Comparison of ENCODE assay signal across 8 cellular contexts in the genomic region with DNA sequence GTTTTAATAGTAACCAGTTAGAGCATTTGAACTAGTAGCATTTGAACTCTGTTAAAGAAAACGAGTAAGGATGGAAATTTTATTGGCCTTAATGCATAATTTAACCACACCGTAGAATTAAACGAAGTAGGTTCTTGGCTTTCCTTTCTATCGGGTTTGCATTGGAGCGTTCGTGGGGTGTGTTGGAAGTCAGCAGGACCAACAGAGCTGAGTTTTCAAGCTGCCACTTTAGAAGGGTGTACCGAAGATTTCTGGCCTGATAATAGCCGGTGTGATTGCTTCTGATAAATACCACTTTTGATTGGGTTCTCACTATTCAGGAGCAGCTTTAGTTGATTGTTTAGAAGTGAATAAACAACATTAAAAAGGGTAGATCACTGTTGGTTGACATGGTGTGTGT. TPM values are rescaled to one million over a fixed set of nuclear protein-coding genes. Genes with fewer than 3 reads are reported as not detected.
DNase-seq lines count a peak whose midpoint lies in the region; ATAC-seq, FAIRE-seq and TF ChIP-seq lines count a peak whose summit lies in the region.

No MANE protein-coding gene starts in this region.

- SMC1A ChIA-PET in GM12878 (lab: Charles Lee; ENCODE audit: uncharacterized antibody, unreplicated experiment) = interaction anchor here (1.3 kb wide), 1 partner anchor 20 kb away, joined by 3 read pairs; no protein-coding TSS in a partner anchor

- H3K4me3 ChIP-seq in IMR-90 (ENCODE audit: insufficient read depth, low read depth, low read length) (peak overlapping the region; percentile 83), GM12878 (peak overlapping the region; percentile 73), upper lobe of left lung (peak overlapping the region; percentile 48 to 90 (median 86))

- CTCF ChIA-PET in IMR-90 (lab: Yijun Ruan, JAX) (interaction anchor here (0.7 to 1.3 kb wide), 2 partner anchors 49 to 61 kb away, joined by 3 to 4 read pairs; no protein-coding TSS in a partner anchor), GM12878 (lab: Yijun Ruan, JAX) (no interaction called here)

- intact Hi-C loops in IMR-90 (cut with micrococcal nuclease) = loop anchor here (1.0 kb wide), 1 partner anchor 50 kb away; no protein-coding TSS in a partner anchor
- intact Hi-C loops in GM12878 (cut with micrococcal nuclease; ENCODE audit: unreplicated experiment) = loop anchor here (5.0 kb wide), 2 partner anchors 51 to 121 kb away; no protein-coding TSS in a partner anchor

- peak overlapping the region; percentile 35; the same call in 1 of the 2 replicates for H3K56ac ChIP-seq in IMR-90 (ENCODE audit: extremely low read depth, insufficient read depth, low read length)

- no peak overlapping the region for H2AK9ac ChIP-seq in IMR-90 (replicated peaks; ENCODE audit: low read depth, low read length, poor library complexity)

- TF ChIP-seq EP300 in GM12878 (IDR thresholded peaks at IDR 0.05; ENCODE audit: borderline replicate concordance in 1 of 2, control insufficient read depth in 1 of 2, low read depth in 2 of 2, low read length in 2 of 2) = no peak
- no peak for TF ChIP-seq EP300 in upper lobe of left lung (IDR thresholded peaks at IDR 0.05)

- no peak overlapping the region for H2BK120ac ChIP-seq in IMR-90 (ENCODE audit: low read depth, low read length)

- H3K9me1 ChIP-seq in IMR-90 (ENCODE audit: insufficient read depth, low read length) = no peaks in the 10 kb centered on the region

- no peak overlapping the region for H4K91ac ChIP-seq in IMR-90 (ENCODE audit: insufficient read depth, low read depth, low read length)

- BruUV-seq in IMR-90 (replicated peaks; lab: Mats Ljungman, UMichigan) = no TSS peak
- BruUV-seq in GM12878 (replicated peaks; lab: Mats Ljungman, UMichigan) = TSS peak; percentile 74

- H2AFZ ChIP-seq in IMR-90 (replicated peaks; ENCODE audit: low read length, poor library complexity) = no peak overlapping the region
- peak overlapping the region; percentile 79 for H2AFZ ChIP-seq in GM12878 (ENCODE audit: control insufficient read depth, low read depth, low read length)

- DNase-seq in COR-L47 (lab: John Stamatoyannopoulos, UW) (peak; percentile 1), IMR-90 (no peak), GM12878 (ENCODE audit: low read depth, low spot score) (no peak), lung microvascular endothelial cell (ENCODE audit: low read depth in 2 of 2) (peak; percentile 17 to 31), upper lobe of left lung (no peak), dedifferentiated amniotic fluid mesenchymal stem cell (ENCODE audit: extremely low spot score) (no peak), D721Med (ENCODE audit: insufficient read length, low spot score) (no peak)

- H4K8ac ChIP-seq in IMR-90 (ENCODE audit: low read depth in 2 of 2, low read length in 2 of 2) = no peak overlapping the region

- H3K36me3 ChIP-seq in IMR-90 (ENCODE audit: control insufficient read depth, insufficient read depth, low read length) (no peaks in the 10 kb centered on the region), GM12878 (ENCODE audit: control insufficient read depth in 2 of 2, insufficient read depth in 2 of 2, low read length in 1 of 2) (no peaks in the 10 kb centered on the region), upper lobe of left lung (no peaks in the 10 kb centered on the region)

- TF ChIP-seq POLR2A in IMR-90 (IDR thresholded peaks at IDR 0.05; ENCODE audit: low read depth, low read length) = no peak
- no peak for TF ChIP-seq POLR2A in GM12878 (IDR thresholded peaks at IDR 0.05; ENCODE audit: low read depth, low read length)
- TF ChIP-seq POLR2A in upper lobe of left lung (IDR thresholded peaks at IDR 0.05) = no peak

- dilution Hi-C loops in IMR-90 (cut with HindIII; ENCODE audit: low sequenced_read_pairs, unreplicated experiment) = no loop called here

- RAD21 ChIA-PET in GM12878 (lab: Charles Lee; ENCODE audit: unreplicated experiment) = interaction anchor here (0.6 to 1.4 kb wide), 3 partner anchors 15 to 186 kb away, joined by 3 to 4 read pairs (median 3); partner anchors contain the start of gene PRPF38B

- FAIRE-seq in GM12878 (lab: Jason Lieb, UNC) (no peak), D721Med (lab: Jason Lieb, UNC) (no peak)

- H3K9ac ChIP-seq in IMR-90 (ENCODE audit: low read depth, low read length) (peak overlapping the region; percentile 48; the same call in 1 of the 2 replicates), GM12878 (ENCODE audit: control insufficient read depth, insufficient read depth, low read length) (peak overlapping the region; percentile 79)

- H4K20me1 ChIP-seq in IMR-90 (ENCODE audit: insufficient read depth, low read length) (no peaks in the 10 kb centered on the region; the same call in 1 of the 2 replicates), GM12878 (ENCODE audit: control insufficient read depth, insufficient read depth) (no peaks in the 10 kb centered on the region)

- H2BK15ac ChIP-seq in IMR-90 (ENCODE audit: low read depth, low read length) = no peak overlapping the region

- H3K4me1 ChIP-seq in IMR-90 (ENCODE audit: control insufficient read depth, insufficient read depth, low read length) (no peaks in the 10 kb centered on the region; the same call in 1 of the 2 replicates), GM12878 (ENCODE audit: control insufficient read depth, insufficient read depth, low read length) (no peaks in the 10 kb centered on the region), upper lobe of left lung (peaks cover 8 to 17% (median 14%) of the 10 kb centered on the region in 4 donors)

- no peak overlapping the region for H2AK5ac ChIP-seq in IMR-90 (ENCODE audit: low read depth, low read length)

- H3K4me2 ChIP-seq in IMR-90 (ENCODE audit: low read depth, low read length) (peak overlapping the region; percentile 93), GM12878 (ENCODE audit: control insufficient read depth, insufficient read depth) (peak overlapping the region; percentile 91)

- H2BK20ac ChIP-seq in IMR-90 (ENCODE audit: low read depth, low read length) = no peak overlapping the region

- H2BK5ac ChIP-seq in IMR-90 (ENCODE audit: low read depth, low read length, poor library complexity, severe bottlenecking) = no peak overlapping the region

- H3K18ac ChIP-seq in IMR-90 (ENCODE audit: low read depth, low read length) = no peak overlapping the region

- H3K27me3 ChIP-seq in IMR-90 (ENCODE audit: control insufficient read depth, insufficient read depth, low read length) (no peaks in the 10 kb centered on the region), GM12878 (replicated peaks in 1 of 2; ENCODE audit: control insufficient read depth in 2 of 2, insufficient read depth in 2 of 2, low read length in 1 of 2) (no peaks in the 10 kb centered on the region), upper lobe of left lung (no peaks in the 10 kb centered on the region)

- peak overlapping the region; percentile 35; the same call in 1 of the 2 replicates for H3K14ac ChIP-seq in IMR-90 (replicated peaks; ENCODE audit: low read depth, low read length)

- TF ChIP-seq RAD21 in IMR-90 (IDR thresholded peaks at IDR 0.05; ENCODE audit: low read length) (no peak), GM12878 (IDR thresholded peaks at IDR 0.05; ENCODE audit: insufficient read depth, low read depth, low read length) (no peak)

- H3K4ac ChIP-seq in IMR-90 (ENCODE audit: low read depth, low read length) = peak overlapping the region; percentile 4; the same call in 1 of the 2 replicates

- POLR2A ChIA-PET in IMR-90 (lab: Charles Lee; ENCODE audit: unreplicated experiment) = no interaction called here
- POLR2A ChIA-PET in GM12878 (lab: Charles Lee) = interaction anchor here (0.7 kb wide), 1 partner anchor 13 kb away, joined by 3 read pairs; no protein-coding TSS in a partner anchor

- H3K79me2 ChIP-seq in GM12878 (ENCODE audit: control insufficient read depth, insufficient read depth, low read length) = peaks cover 12% of the 10 kb centered on the region

- H3K23ac ChIP-seq in IMR-90 (ENCODE audit: low read depth, low read length) = peak overlapping the region; percentile 70; the same call in 1 of the 2 replicates

- TF ChIP-seq CTCF in IMR-90 (conservative IDR thresholded peaks at IDR 0.05; ENCODE audit: low read depth, low read length) = no peak
- TF ChIP-seq CTCF in GM12878 (IDR thresholded peaks at IDR 0.05 in 2 of 3, conservative IDR thresholded peaks at IDR 0.05 in 1 of 3; ENCODE audit: control insufficient read depth in 2 of 3, extremely low read depth in 1 of 3, insufficient read depth in 1 of 3, low read depth in 3 of 3, low read length in 3 of 3) = no peak
- TF ChIP-seq CTCF in upper lobe of left lung (IDR thresholded peaks at IDR 0.05) = no peak
- no peak for TF ChIP-seq CTCF in D721Med (IDR thresholded peaks at IDR 0.05; ENCODE audit: insufficient read depth, missing control alignments)

- in situ Hi-C loops in IMR-90 (cut with MboI; ENCODE audit: low sequenced_read_pairs) = no loop called here
- in situ Hi-C loops in GM12878 (cut with MboI) = no loop called here

- H3K27ac ChIP-seq in IMR-90 (ENCODE audit: insufficient read depth, low read length) = no peak overlapping the region
- H3K27ac ChIP-seq in GM12878 (ENCODE audit: control insufficient read depth, insufficient read depth) = no peak overlapping the region
- H3K27ac ChIP-seq in upper lobe of left lung = peak overlapping the region in 3 of 4 donors; percentile 68 to 87 (median 81)

- no peak overlapping the region for H4K5ac ChIP-seq in IMR-90 (ENCODE audit: low read depth, low read length)

- no peak for ATAC-seq in IMR-90 (ENCODE audit: low read depth)
- no peak for ATAC-seq in GM12878
- no peak for ATAC-seq in upper lobe of left lung (ENCODE audit: low FRiP score in 2 of 2)
- no peak for ATAC-seq in GM21447 (IDR thresholded peaks at IDR 0.05; ENCODE audit: unreplicated experiment)

- WGBS in IMR-90 (ENCODE audit: extremely low coverage in 2 of 2, insufficient read length in 1 of 2), 2 experiments = no CpG with 5 or more reads among the region's 8 CpGs
- 13% methylated on average over 8 of the region's 8 CpGs for WGBS in GM12878 (ENCODE audit: insufficient coverage, insufficient replicate concordance, low lambda C conversion rate, missing lambda C conversion rate)
- 3 to 9% methylated on average over 8 of the region's 8 CpGs for WGBS in upper lobe of left lung, 2 donors

- H3K9me3 ChIP-seq in IMR-90 (ENCODE audit: control insufficient read depth, insufficient read depth, low read length) = no peaks in the 10 kb centered on the region
- H3K9me3 ChIP-seq in GM12878 (replicated peaks; ENCODE audit: control insufficient read depth, insufficient read depth, low read length) = no peaks in the 10 kb centered on the region
- no peaks in the 10 kb centered on the region for H3K9me3 ChIP-seq in upper lobe of left lung

- H3K79me1 ChIP-seq in IMR-90 (ENCODE audit: low read depth in 1 of 2, low read length in 2 of 2) = peaks cover 18 to 45% of the 10 kb centered on the region in 2 experiments

RNA-seq across cellular contexts. Expression of gene GPSM2, which starts 1.1 kb away (rescaled TPM):
- total RNA-seq in IMR-90 (2012; rRNA removed) (16.7 and 23.1 TPM in 2 replicates), GM12878 (2014; rRNA removed) (19.1 and 19.6 TPM in 2 replicates), GM12878 (2014; rRNA removed; fragmentation: Illumina TruSeq; extraction: Trizol) (21.2 and 23.0 TPM in 2 replicates), GM12878 (2021) (14.8 and 19.2 TPM in 2 replicates), lung microvascular endothelial cell (7.9 and 9.2 TPM in 2 replicates), upper lobe of left lung (10 to 100 TPM in 5 of 6 donors, 1 to 10 TPM in 1; 8.9 to 27.4 (median 17.8) TPM)
- polyA plus RNA-seq in IMR-90 (2012; rRNA removed) (7.1 and 9.3 TPM in 2 replicates), GM12878 (2011; rRNA removed) (16.1 and 25.7 TPM in 2 replicates), GM12878 (2014; fragmentation: Illumina TruSeq; extraction: Trizol) (19.7 and 23.2 TPM in 2 replicates), GM12878 (2014; fragmentation: Nextera tagmentation; extraction: Ambion mirVana) (1 to 10 TPM; 3.5 to 4.5 TPM), GM12878 (2014; rRNA removed) (10.5 and 11.8 TPM in 2 replicates), GM12878 (2016; fragmentation: Nextera tagmentation; extraction: Ambion mirVana) (10 to 100 TPM; 20.5 to 21.2 TPM)
- 2.5 and 2.8 TPM in 2 replicates for polyA plus RNA-seq in IMR-90 (2012; cell fraction: cytosol; rRNA removed)
- polyA plus RNA-seq in IMR-90 (2012; cell fraction: nucleus; rRNA removed; ENCODE audit: low replicate concordance) = 1.5 and 3.4 TPM in 2 replicates
- total RNA-seq in GM12878 (2013; cell fraction: nucleolus; rRNA removed) = 16.1 and 18.2 TPM in 2 replicates
- 6.1 TPM for polyA plus RNA-seq in GM12878 (2011; ENCODE audit: low read depth)
- polyA plus RNA-seq in GM12878 (2011; cell fraction: cytosol; rRNA removed) = 7.6 and 9.5 TPM in 2 replicates
- polyA plus RNA-seq in GM12878 (2011; cell fraction: nucleus; rRNA removed) = 5.8 and 6.2 TPM in 2 replicates
- polyA plus RNA-seq in GM12878 (2012) = 5.9 and 7.6 TPM in 2 replicates
- 13.9 and 17.3 TPM in 2 replicates for polyA minus RNA-seq in GM12878 (2011; rRNA and poly(A)+ RNA removed)
- polyA minus RNA-seq in GM12878 (2011; cell fraction: cytosol; rRNA and poly(A)+ RNA removed) = 7.6 and 14.1 TPM in 2 replicates
- 2.8 and 7.9 TPM in 2 replicates for polyA minus RNA-seq in GM12878 (2011; cell fraction: nucleus; rRNA and poly(A)+ RNA removed)

RNA-seq across cellular contexts. Expression of gene AKNAD1, which starts 21.0 kb away (rescaled TPM):
- total RNA-seq in IMR-90 (2012; rRNA removed) (0.18 and 0.28 TPM in 2 replicates), GM12878 (2014; rRNA removed) (0.33 TPM in 1 of 2 replicates, not detected in the other), GM12878 (2014; rRNA removed; fragmentation: Illumina TruSeq; extraction: Trizol) (not detected in 2 replicates), GM12878 (2021) (not detected in 2 replicates), lung microvascular endothelial cell (0.20 and 0.22 TPM in 2 replicates), upper lobe of left lung (under 1 TPM in 2 of 6 donors, not detected in 4; 0.46 to 0.84 TPM)
- polyA plus RNA-seq in IMR-90 (2012; rRNA removed) (0.07 and 0.55 TPM in 2 replicates), GM12878 (2011; rRNA removed) (not detected in 2 replicates), GM12878 (2014; fragmentation: Illumina TruSeq; extraction: Trizol) (0.10 and 1.4 TPM in 2 replicates), GM12878 (2014; fragmentation: Nextera tagmentation; extraction: Ambion mirVana) (under 1 TPM; 0.05 to 0.13 TPM), GM12878 (2014; rRNA removed) (0.11 TPM in 1 of 2 replicates, not detected in the other), GM12878 (2016; fragmentation: Nextera tagmentation; extraction: Ambion mirVana) (not detected)
- 0.08 TPM in 1 of 2 replicates, not detected in the other for polyA plus RNA-seq in IMR-90 (2012; cell fraction: cytosol; rRNA removed)
- polyA plus RNA-seq in IMR-90 (2012; cell fraction: nucleus; rRNA removed; ENCODE audit: low replicate concordance) = 0.17 and 1.3 TPM in 2 replicates
- not detected in 2 replicates for total RNA-seq in GM12878 (2013; cell fraction: nucleolus; rRNA removed)
- polyA plus RNA-seq in GM12878 (2011; ENCODE audit: low read depth) = not detected
- polyA plus RNA-seq in GM12878 (2011; cell fraction: cytosol; rRNA removed) = not detected in 2 replicates
- not detected in 2 replicates for polyA plus RNA-seq in GM12878 (2011; cell fraction: nucleus; rRNA removed)
- polyA plus RNA-seq in GM12878 (2012) = not detected in 2 replicates
- not detected in 2 replicates for polyA minus RNA-seq in GM12878 (2011; rRNA and poly(A)+ RNA removed)
- not detected in 2 replicates for polyA minus RNA-seq in GM12878 (2011; cell fraction: cytosol; rRNA and poly(A)+ RNA removed)
- not detected in 2 replicates for polyA minus RNA-seq in GM12878 (2011; cell fraction: nucleus; rRNA and poly(A)+ RNA removed)

Comparison
In these comparisons a context has a peak if more than half of its experiments do, and no peak if none do; other contexts are left out.
1. DNase-seq: peak in COR-L47 (single experiment) and lung microvascular endothelial cell (2 of 2); none in IMR-90 (single experiment), GM12878 (single experiment), upper lobe of left lung (0 of 2), dedifferentiated amniotic fluid mesenchymal stem cell (single experiment) and D721Med (single experiment).
2. H3K27ac ChIP-seq: peak in upper lobe of left lung (3 of 4); none in IMR-90 (single experiment) and GM12878 (single experiment).
3. Peak in every context shown above with its lines, with median percentiles within 50 percentile points of each other: H3K4me3 ChIP-seq.